In the genomic region with DNA sequence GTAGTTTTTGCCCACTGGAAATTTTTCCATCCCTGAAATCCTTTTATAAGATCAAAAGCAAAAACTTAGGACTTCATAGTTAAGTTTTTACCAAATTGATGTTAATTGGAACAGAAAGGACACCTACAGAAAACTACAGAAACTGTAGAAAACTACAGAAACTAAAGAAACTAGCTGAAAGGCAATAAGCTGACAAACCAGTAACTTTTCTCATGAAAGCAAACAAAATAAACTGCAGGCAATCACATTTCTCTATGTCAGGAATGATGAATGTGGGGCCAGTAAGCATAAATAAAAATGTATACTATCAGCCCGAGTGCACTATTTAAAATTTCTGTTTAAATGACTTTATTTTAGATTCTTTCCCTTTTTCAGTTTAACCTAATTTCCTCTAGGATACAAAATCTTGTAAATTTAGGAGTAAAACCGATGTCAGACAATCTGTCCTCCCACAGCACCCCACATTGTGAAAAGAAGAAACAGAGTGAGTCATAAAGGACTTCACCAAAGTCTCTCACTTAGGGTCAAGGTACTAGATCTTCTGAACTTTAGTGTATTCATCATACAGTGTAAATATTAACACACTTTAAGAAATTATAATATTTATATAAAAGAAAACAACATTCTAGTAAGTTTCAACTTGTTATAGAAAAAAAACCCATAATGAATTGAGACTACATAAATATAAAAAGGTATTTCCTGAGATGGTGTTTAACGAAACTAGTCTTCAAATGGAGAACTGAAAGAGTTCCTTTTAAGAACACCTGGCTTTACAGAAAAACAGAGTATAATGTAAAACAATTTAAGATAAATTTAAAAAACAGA, we compare ENCODE assay signal across 11 cellular contexts. TPM values are rescaled to one million over a fixed set of nuclear protein-coding genes. Genes with fewer than 3 reads are reported as not detected.
A peak's percentile ranks its signal among the peaks of the same experiment; 100 is the strongest.
DNase-seq lines count a peak whose midpoint lies in the region; ATAC-seq and TF ChIP-seq lines count a peak whose summit lies in the region.
"Had no signal": no experiment of that assay in that cellular context is flagged by ENCODE, and none has a peak within 500 bp of the region (broad histone marks: within the 10 kb centered on the region; RNA-seq: fewer than 3 reads in every experiment).

No MANE protein-coding gene starts in this region.

- H3K27me3 Mint-ChIP-seq in naive B cell (no peaks in the 10 kb centered on the region), T-helper 17 cell (no peaks in the 10 kb centered on the region)

- peaks cover 0 to 16% (median 0%) of the 10 kb centered on the region in 7 donors for H3K9me3 Mint-ChIP-seq in naive B cell

- H3K4me3 ChIP-seq in A673 (ENCODE audit: low read depth, low read length, poor library complexity, severe bottlenecking) = no peak overlapping the region

- POLR2A ChIA-PET in A673 (lab: Charles Lee; ENCODE audit: low non-redundant PET) = no interaction called here

- peak overlapping the region in 7 of 8 donors; percentile 55 to 85 (median 71) for H3K4me3 Mint-ChIP-seq in naive B cell
- no peak overlapping the region for H3K4me3 Mint-ChIP-seq in T-helper 17 cell
- H3K4me3 Mint-ChIP-seq: WTC11 had no signal

- CTCF ChIA-PET in A673 (lab: Charles Lee) = no interaction called here

- H3K27ac Mint-ChIP-seq in naive B cell (peak overlapping the region; percentile 71 to 97 (median 96)), T-helper 17 cell (no peak overlapping the region)
- H3K27ac Mint-ChIP-seq: WTC11 had no signal

- no peaks in the 10 kb centered on the region for H3K9me3 ChIP-seq in T-helper 17 cell (ENCODE audit: control insufficient read depth, low read length, poor library complexity, severe bottlenecking)
- no peaks in the 10 kb centered on the region for H3K9me3 ChIP-seq in A673 (ENCODE audit: low read depth, low read length, poor library complexity, severe bottlenecking)

- H3K36me3 ChIP-seq in A673 (ENCODE audit: insufficient read depth, low read length, poor library complexity, severe bottlenecking) = peaks cover 4% of the 10 kb centered on the region

- no TSS peak for BruUV-seq in A673 (replicated peaks; lab: Mats Ljungman, UMichigan)

- TF ChIP-seq CTCF in A673 (conservative IDR thresholded peaks at IDR 0.05; ENCODE audit: low read depth, low read length) = no peak

- intact Hi-C loops in A673 (cut with micrococcal nuclease; ENCODE audit: unreplicated experiment) = no loop called here

- H3K27me3 ChIP-seq in A673 (replicated peaks; ENCODE audit: insufficient read depth, low read depth, low read length, poor library complexity) = no peaks in the 10 kb centered on the region

- peaks cover 35 to 71% (median 57%) of the 10 kb centered on the region in 3 donors for H3K4me1 Mint-ChIP-seq in naive B cell
- H3K4me1 Mint-ChIP-seq in T-helper 17 cell = no peaks in the 10 kb centered on the region
- H3K4me1 Mint-ChIP-seq: WTC11 had no signal

- peak; percentile 89 for ATAC-seq in GM18873 (IDR thresholded peaks at IDR 0.05; ENCODE audit: low FRiP score, unreplicated experiment)
- ATAC-seq in HG02623 (IDR thresholded peaks at IDR 0.05; ENCODE audit: unreplicated experiment) = peak; percentile 67
- ATAC-seq in HG03520 (IDR thresholded peaks at IDR 0.05; ENCODE audit: unreplicated experiment) = peak; percentile 92
- peak; percentile 91 to 92 for ATAC-seq in naive B cell (ENCODE audit: low read depth in 2 of 2)
- ATAC-seq in T-helper 17 cell = no peak
- ATAC-seq: WTC11 had no signal

- no peak overlapping the region for H3K27ac ChIP-seq in A673 (ENCODE audit: low read depth, low read length, poor library complexity, severe bottlenecking)
- H3K27ac ChIP-seq: epithelial cell of prostate had no signal

- no peaks in the 10 kb centered on the region for H3K4me1 ChIP-seq in A673 (ENCODE audit: insufficient read depth, low read length, poor library complexity, severe bottlenecking)

- H3K36me3 Mint-ChIP-seq in naive B cell (peaks cover 3 to 16% of the 10 kb centered on the region in 2 donors), T-helper 17 cell (ENCODE audit: low read depth) (no peaks in the 10 kb centered on the region)

- DNase-seq in naive B cell = peak; percentile 44
- DNase-seq in DMS79 (lab: John Stamatoyannopoulos, UW) = no peak
- DNase-seq in T-helper 17 cell = no peak
- no peak for DNase-seq in A673 (ENCODE audit: low spot score)
- DNase-seq in mucosa of gallbladder (ENCODE audit: low spot score) = no peak
- DNase-seq: NK-92 treated with Interleukin-12 subunit alpha and Interleukin-12 subunit beta, amount 100 ng/mL, for 24 hours had no signal

RNA-seq across cellular contexts. Expression of a gene that starts 46.6 kb away (rescaled TPM):
- polyA plus RNA-seq in naive B cell (ENCODE audit: low read depth in 6 of 6) = 10 to 100 TPM in 2 of 6 donors, 1 to 10 TPM in 4; 4.7 to 11.1 (median 8.1) TPM
- 10 to 100 TPM; 10.7 to 14.0 TPM for total RNA-seq in T-helper 17 cell
- 29.6 and 35.6 TPM in 2 replicates for total RNA-seq in A673 (2021)
- 48.1 TPM for total RNA-seq in mucosa of gallbladder
